ENCODE assay signal across 10 cellular contexts in the genomic region with DNA sequence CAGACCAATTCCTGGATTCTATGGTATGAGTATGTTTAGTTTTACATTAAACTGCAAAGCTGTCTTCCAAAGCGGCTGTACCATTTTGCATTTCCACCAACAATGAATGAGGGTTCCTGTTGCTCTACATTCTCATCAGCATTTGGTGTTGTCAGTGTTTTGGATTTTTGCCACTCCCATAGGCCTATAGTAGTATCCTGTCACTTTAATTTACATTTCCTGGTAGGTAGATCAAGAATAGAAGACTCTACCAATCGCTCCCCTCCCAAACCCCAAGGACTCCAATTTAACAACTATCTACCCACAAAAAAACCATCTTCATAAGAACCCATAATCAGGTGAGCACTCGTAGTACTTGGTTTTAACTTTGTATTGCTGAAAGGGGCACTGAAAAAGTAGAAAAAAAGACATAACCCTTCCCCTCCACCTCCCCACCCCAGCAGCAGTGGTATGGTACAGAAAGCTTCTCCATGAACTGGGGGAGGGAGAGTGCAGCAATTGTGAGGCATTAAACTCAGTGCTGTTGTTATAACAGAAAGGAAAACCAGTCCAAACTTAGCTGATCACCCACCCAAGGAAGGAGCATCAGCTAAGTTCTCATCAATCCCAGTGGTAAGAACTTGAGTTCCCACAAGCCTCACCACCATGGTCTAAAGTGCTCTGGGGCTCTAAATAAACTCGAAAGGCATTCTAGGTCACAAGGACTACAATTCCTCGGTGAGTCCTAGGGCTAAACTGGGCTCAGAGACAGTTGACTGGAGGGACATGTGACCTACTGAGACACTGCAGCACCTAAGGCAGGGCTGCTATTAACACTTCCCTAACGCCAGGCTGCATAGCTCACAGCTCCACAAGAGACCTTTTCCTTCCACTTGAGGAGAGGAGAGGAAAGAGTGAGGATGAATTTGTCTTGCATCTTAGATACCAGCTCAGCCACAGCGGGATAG. TPM values are rescaled to one million over a fixed set of nuclear protein-coding genes. Genes with fewer than 3 reads are reported as not detected.
DNase-seq lines count a peak whose midpoint lies in the region; ATAC-seq and TF ChIP-seq lines count a peak whose summit lies in the region.
"Had no signal": no experiment of that assay in that cellular context is flagged by ENCODE, and none has a peak within 500 bp of the region (broad histone marks: within the 10 kb centered on the region; RNA-seq: fewer than 3 reads in every experiment).

No MANE protein-coding gene starts in this region.

- no peaks in the 10 kb centered on the region for H3K36me3 ChIP-seq in right atrium auricular region

- peak overlapping the region; percentile 65 to 67 for H3K27ac ChIP-seq in right atrium auricular region

- H3K27me3 ChIP-seq in right atrium auricular region: no peaks in the 10 kb centered on the region

- H3K4me1 ChIP-seq in right atrium auricular region: peaks cover 0 to 8% of the 10 kb centered on the region in 2 donors

- ATAC-seq in GM18868 (IDR thresholded peaks at IDR 0.05; ENCODE audit: unreplicated experiment) (peak; percentile 34), GM21390 (IDR thresholded peaks at IDR 0.05; ENCODE audit: unreplicated experiment) (peak; percentile 49), HG03565 (IDR thresholded peaks at IDR 0.05; ENCODE audit: unreplicated experiment) (peak; percentile 32)

- no peaks in the 10 kb centered on the region for H3K9me3 ChIP-seq in right atrium auricular region

- DNase-seq in right atrium auricular region (ENCODE audit: low spot score) (no peak), NCI-H524 treated with DMSO at 0.1 percent for 48 hours (lab: John Stamatoyannopoulos, UW) (no peak), NCI-H2227 (lab: John Stamatoyannopoulos, UW; ENCODE audit: unreplicated experiment) (no peak), NCI-H510A (lab: John Stamatoyannopoulos, UW) (no peak)
- DNase-seq: DND-41, NCI-H1436 treated with DMSO at 0.1 percent for 48 hours, RPMI8226 had no signal

- no peak overlapping the region for H3K4me3 ChIP-seq in right atrium auricular region

- TF ChIP-seq CTCF in right atrium auricular region (IDR thresholded peaks at IDR 0.05): no peak

RNA-seq across cellular contexts. Expression of a gene that starts 35.5 kb away (rescaled TPM):
- total RNA-seq in right atrium auricular region: 1 to 10 TPM; 3.3 to 4.8 TPM
